28 cellular contexts compared by ENCODE assay signal in genomic region chr13:24929196-24929595, GRCh38.
"Had no signal": no experiment of that assay in that cellular context is flagged by ENCODE, and none has a peak within 500 bp of the region (broad histone marks: within the 10 kb centered on the region; RNA-seq: fewer than 3 reads in every experiment).

No MANE protein-coding gene starts in this region.

- H3K36me3 ChIP-seq: colonic mucosa, esophagus muscularis mucosa, esophagus squamous epithelium, gastrocnemius medialis, gastroesophageal sphincter, heart left ventricle, heart right ventricle had no signal

- H3K27ac ChIP-seq: colonic mucosa, coronary artery, dorsolateral prefrontal cortex, epithelial cell of prostate, esophagus muscularis mucosa, esophagus squamous epithelium, foreskin keratinocyte, gastrocnemius medialis, gastroesophageal sphincter, heart left ventricle, heart right ventricle had no signal

- H3K9me3 ChIP-seq: colonic mucosa, esophagus muscularis mucosa, esophagus squamous epithelium, gastrocnemius medialis, gastroesophageal sphincter, heart left ventricle, heart right ventricle had no signal

- H3K4me1 ChIP-seq: colonic mucosa, esophagus squamous epithelium, foreskin keratinocyte, gastrocnemius medialis had no signal

- DNase-seq: colonic mucosa; cortex of kidney; dermis blood vessel endothelial cell; dorsolateral prefrontal cortex; effector CD4-positive, alpha-beta T cell; effector CD8-positive, alpha-beta T cell; effector memory CD4-positive, alpha-beta T cell; effector memory CD8-positive, alpha-beta T cell; endodermal cell; erythroblast; esophagus squamous epithelium; foreskin fibroblast; foreskin keratinocyte; foreskin melanocyte; gastrocnemius medialis; glutamatergic neuron; head of caudate nucleus; heart left ventricle; heart right ventricle had no signal

- H3K4me3 ChIP-seq: colonic mucosa, coronary artery, dorsolateral prefrontal cortex, esophagus muscularis mucosa, esophagus squamous epithelium, gastrocnemius medialis, gastroesophageal sphincter, heart left ventricle, heart right ventricle had no signal

- FAIRE-seq: colon, endometrium, endothelial cell of umbilical vein, frontal cortex had no signal

- ATAC-seq: effector memory CD8-positive, alpha-beta T cell; esophagus mucosa; foreskin keratinocyte; gastrocnemius medialis; gastroesophageal sphincter; heart left ventricle; heart right ventricle had no signal
